ENCODE assay signal across 8 cellular contexts in the genomic region with DNA sequence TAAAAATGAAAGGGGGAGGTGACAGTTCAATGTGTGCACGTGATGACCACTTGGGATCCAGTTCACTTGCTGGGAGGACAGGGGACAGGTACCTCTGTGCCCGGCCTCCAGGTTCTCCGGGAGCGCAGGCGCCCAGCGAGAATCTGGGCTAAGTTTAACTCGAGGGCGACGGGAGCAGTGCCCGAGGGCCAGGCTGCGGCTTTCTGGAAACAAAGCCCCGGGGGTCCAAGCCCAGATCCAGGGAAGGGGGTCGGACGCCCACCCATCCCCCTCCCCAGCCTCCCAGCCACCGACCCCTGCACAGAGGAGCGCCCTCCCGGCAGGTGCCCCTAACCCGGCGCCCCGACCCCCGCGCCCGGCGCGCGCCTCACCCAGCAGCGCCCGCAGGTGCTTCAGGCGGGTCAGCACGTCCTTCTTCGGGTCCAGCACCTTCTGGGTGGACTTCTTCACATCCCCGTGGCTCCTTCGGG. TPM values are rescaled to one million over a fixed set of nuclear protein-coding genes. Genes with fewer than 3 reads are reported as not detected.
DNase-seq lines count a peak whose midpoint lies in the region; ATAC-seq, FAIRE-seq and TF ChIP-seq lines count a peak whose summit lies in the region.

No MANE protein-coding gene starts in this region.

- no peak for DNase-seq in AG04449 (ENCODE audit: low read depth, low spot score)
- peak; percentile 13 to 16 for DNase-seq in activated CD4-positive, alpha-beta T cell treated with anti-CD3 and anti-CD28 coated beads, Interleukin-2, amount 50 U/mL, for 48 hours
- no peak for DNase-seq in foreskin keratinocyte
- DNase-seq in pancreas, result peak in 1 of 6 donors; percentile 82
- DNase-seq in AML-193 (lab: John Stamatoyannopoulos, UW), result no peak
- no peak for DNase-seq in NCI-H1694 (lab: John Stamatoyannopoulos, UW)

- peak; percentile 3 for ATAC-seq in GM18867 (IDR thresholded peaks at IDR 0.05; ENCODE audit: unreplicated experiment)
- peak; percentile 3 for ATAC-seq in HG03442 (IDR thresholded peaks at IDR 0.05; ENCODE audit: unreplicated experiment)
- ATAC-seq in foreskin keratinocyte, result peak; percentile 32
- peak; percentile 13 to 37 (median 22) for ATAC-seq in pancreas

- no peaks in the 10 kb centered on the region for H3K27me3 ChIP-seq in foreskin keratinocyte
- H3K27me3 ChIP-seq in pancreas, result no peaks in the 10 kb centered on the region

- H3K4me3 ChIP-seq in AG04449 (ENCODE audit: low read depth, low read length) (peak overlapping the region; percentile 76), pancreas (peak overlapping the region; percentile 68 to 89 (median 80))

- CTCF ChIA-PET in AG04449 (lab: Yijun Ruan, JAX), result interaction anchor here (1.1 kb wide), 1 partner anchor 119 kb away, joined by 3 read pairs; no protein-coding TSS in a partner anchor

- no peaks in the 10 kb centered on the region for H3K4me1 ChIP-seq in foreskin keratinocyte
- H3K4me1 ChIP-seq in pancreas, result peaks cover 12 to 28% (median 23%) of the 10 kb centered on the region in 3 donors

- no peak for TF ChIP-seq CTCF in AG04449 (IDR thresholded peaks at IDR 0.05; ENCODE audit: insufficient read depth, low read length, missing control alignments)
- TF ChIP-seq CTCF in foreskin keratinocyte (conservative IDR thresholded peaks at IDR 0.05), result no peak
- TF ChIP-seq CTCF in pancreas (IDR thresholded peaks at IDR 0.05), result no peak

- H3K27ac ChIP-seq in foreskin keratinocyte, result no peak overlapping the region
- H3K27ac ChIP-seq in pancreas, result peak overlapping the region; percentile 72 to 91 (median 86)

- POLR2A ChIA-PET in AG04449 (lab: Yijun Ruan, JAX), result interaction anchor here (0.7 kb wide), 1 partner anchor 29 kb away, joined by 3 read pairs; no protein-coding TSS in a partner anchor

- FAIRE-seq in pancreas (lab: Jason Lieb, UNC), result no peak

- 0% methylated on average over 22 to 33 of the region's 33 CpGs for WGBS in pancreas, 2 donors

- H3K9me3 ChIP-seq in pancreas, result no peaks in the 10 kb centered on the region

- intact Hi-C loops in pancreas (cut with DNase I), result no loop called here

- H3K36me3 ChIP-seq in pancreas, result no peaks in the 10 kb centered on the region

RNA-seq across cellular contexts. Expression of a gene that starts 0.4 kb away (rescaled TPM):
- total RNA-seq in foreskin keratinocyte, result 5.7 and 5.9 TPM in 2 replicates
- polyA plus RNA-seq in foreskin keratinocyte, result 0.87 and 1.0 TPM in 2 replicates
- 10 to 100 TPM; 21.3 to 41.7 (median 26.3) TPM for total RNA-seq in pancreas
- polyA plus RNA-seq in pancreas, result 10 to 100 TPM in 1 of 2 donors, 1 to 10 TPM in 1; 9.6 to 10.2 TPM

Comparison
In these comparisons a context has a peak if more than half of its experiments do, and no peak if none do; other contexts are left out.
1. DNase-seq: peak in activated CD4-positive, alpha-beta T cell treated with anti-CD3 and anti-CD28 coated beads, Interleukin-2, amount 50 U/mL, for 48 hours (2 of 2); none in AG04449 (single experiment), foreskin keratinocyte (0 of 2), AML-193 (0 of 2) and NCI-H1694 (single experiment).
2. Peak in every context shown above with its lines, with median percentiles within 50 percentile points of each other: ATAC-seq.